8 cellular contexts compared by ENCODE assay signal in genomic region chr16:2530629-2531318, GRCh38. TPM values are rescaled to one million over a fixed set of nuclear protein-coding genes. Genes with fewer than 3 reads are reported as not detected.
DNase-seq lines count a peak whose midpoint lies in the region; ATAC-seq and TF ChIP-seq lines count a peak whose summit lies in the region.
"Had no signal": no experiment of that assay in that cellular context is flagged by ENCODE, and none has a peak within 500 bp of the region (broad histone marks: within the 10 kb centered on the region; RNA-seq: fewer than 3 reads in every experiment).

No MANE protein-coding gene starts in this region.

- no peak for TF ChIP-seq CTCF in brain microvascular endothelial cell (IDR thresholded peaks at IDR 0.05; ENCODE audit: low read depth, low read length, missing control alignments)

- H3K27me3 ChIP-seq in HUES48 (ENCODE audit: control insufficient read depth, insufficient read depth, low read length) (no peaks in the 10 kb centered on the region), brain microvascular endothelial cell (replicated peaks) (no peaks in the 10 kb centered on the region)

- DNase-seq in activated T-helper 2 cell treated with anti-CD3 and anti-CD28 coated beads, Interferon-gamma antibody, Interleukin-2, Interleukin-4, amounts not matched to agents 10 μg/mL and 5 μg/mL and 100 μg/mL, durations not matched to agents 14 hours and 24 hours and 36 hours (ENCODE audit: low spot score) = no peak
- DNase-seq in islet precursor cell = peak; percentile 54
- DNase-seq in stimulated activated naive CD8-positive, alpha-beta T cell treated with anti-CD3 and anti-CD28 coated beads, Interleukin-15, amount 100 ng/mL, for 72 hours = no peak
- no peak for DNase-seq in NCI-H1694 (lab: John Stamatoyannopoulos, UW)
- no peak for DNase-seq in brain microvascular endothelial cell
- DNase-seq: SIG-M5 had no signal

- peaks cover 13% of the 10 kb centered on the region for H3K36me3 Mint-ChIP-seq in activated T-helper 2 cell treated with anti-CD3 and anti-CD28 coated beads, Interferon-gamma antibody, Interleukin-2, Interleukin-4, amounts not matched to agents 10 μg/mL and 5 μg/mL and 100 μg/mL, durations not matched to agents 14 hours and 24 hours and 36 hours (ENCODE audit: low read depth)

- H3K4me3 Mint-ChIP-seq in activated T-helper 2 cell treated with anti-CD3 and anti-CD28 coated beads, Interferon-gamma antibody, Interleukin-2, Interleukin-4, amounts not matched to agents 10 μg/mL and 5 μg/mL and 100 μg/mL, durations not matched to agents 14 hours and 24 hours and 36 hours (ENCODE audit: low read depth) = peak overlapping the region; percentile 98
- H3K4me3 Mint-ChIP-seq in stimulated activated naive CD8-positive, alpha-beta T cell treated with anti-CD3 and anti-CD28 coated beads, Interleukin-15, amount 100 ng/mL, for 72 hours = peak overlapping the region; percentile 91 to 95

- peak overlapping the region; percentile 100 for H3K27ac Mint-ChIP-seq in activated T-helper 2 cell treated with anti-CD3 and anti-CD28 coated beads, Interferon-gamma antibody, Interleukin-2, Interleukin-4, amounts not matched to agents 10 μg/mL and 5 μg/mL and 100 μg/mL, durations not matched to agents 14 hours and 24 hours and 36 hours
- H3K27ac Mint-ChIP-seq in stimulated activated naive CD8-positive, alpha-beta T cell treated with anti-CD3 and anti-CD28 coated beads, Interleukin-15, amount 100 ng/mL, for 72 hours = peak overlapping the region in 1 of 2 donors; percentile 92

- H3K27me3 Mint-ChIP-seq in activated T-helper 2 cell treated with anti-CD3 and anti-CD28 coated beads, Interferon-gamma antibody, Interleukin-2, Interleukin-4, amounts not matched to agents 10 μg/mL and 5 μg/mL and 100 μg/mL, durations not matched to agents 14 hours and 24 hours and 36 hours (ENCODE audit: low read depth) = no peaks in the 10 kb centered on the region
- no peaks in the 10 kb centered on the region for H3K27me3 Mint-ChIP-seq in stimulated activated naive CD8-positive, alpha-beta T cell treated with anti-CD3 and anti-CD28 coated beads, Interleukin-15, amount 100 ng/mL, for 72 hours

- no peak overlapping the region for H3K9ac ChIP-seq in HUES48 (ENCODE audit: low read depth, low read length)

- H3K4me1 ChIP-seq in HUES48 (ENCODE audit: control insufficient read depth, insufficient read depth, low read length) = no peaks in the 10 kb centered on the region; the same call in 1 of the 2 replicates

- H3K27ac ChIP-seq in HUES48 (ENCODE audit: low read depth, low read length) (peak overlapping the region; percentile 87), brain microvascular endothelial cell (no peak overlapping the region)

- intact Hi-C loops in activated T-helper 2 cell treated with anti-CD3 and anti-CD28 coated beads, Interferon-gamma antibody, Interleukin-2, Interleukin-4, amounts not matched to agents 10 μg/mL and 5 μg/mL and 100 μg/mL, durations not matched to agents 14 hours and 24 hours and 36 hours (cut with micrococcal nuclease) = no loop called here

- no peaks in the 10 kb centered on the region for H3K9me3 ChIP-seq in HUES48 (ENCODE audit: control insufficient read depth, insufficient read depth, low read length)

- H3K4me1 Mint-ChIP-seq in activated T-helper 2 cell treated with anti-CD3 and anti-CD28 coated beads, Interferon-gamma antibody, Interleukin-2, Interleukin-4, amounts not matched to agents 10 μg/mL and 5 μg/mL and 100 μg/mL, durations not matched to agents 14 hours and 24 hours and 36 hours (ENCODE audit: low read depth) = peaks cover 12% of the 10 kb centered on the region
- peaks cover 36% of the 10 kb centered on the region for H3K4me1 Mint-ChIP-seq in stimulated activated naive CD8-positive, alpha-beta T cell treated with anti-CD3 and anti-CD28 coated beads, Interleukin-15, amount 100 ng/mL, for 72 hours

- peak overlapping the region; percentile 70 for H3K4me3 ChIP-seq in HUES48 (ENCODE audit: low read depth, low read length)
- H3K4me3 ChIP-seq in brain microvascular endothelial cell (ENCODE audit: low read depth, low read length) = no peak overlapping the region

- no peaks in the 10 kb centered on the region for H3K9me3 Mint-ChIP-seq in activated T-helper 2 cell treated with anti-CD3 and anti-CD28 coated beads, Interferon-gamma antibody, Interleukin-2, Interleukin-4, amounts not matched to agents 10 μg/mL and 5 μg/mL and 100 μg/mL, durations not matched to agents 14 hours and 24 hours and 36 hours
- no peaks in the 10 kb centered on the region for H3K9me3 Mint-ChIP-seq in stimulated activated naive CD8-positive, alpha-beta T cell treated with anti-CD3 and anti-CD28 coated beads, Interleukin-15, amount 100 ng/mL, for 72 hours

- no peak for ATAC-seq in stimulated activated naive CD8-positive, alpha-beta T cell treated with anti-CD3 and anti-CD28 coated beads, Interleukin-15, amount 100 ng/mL, for 72 hours
- no peak for ATAC-seq in HG02759 (IDR thresholded peaks at IDR 0.05; ENCODE audit: unreplicated experiment)

- H3K36me3 ChIP-seq in HUES48 (ENCODE audit: control insufficient read depth, insufficient read depth, low read length) (peaks cover 32% of the 10 kb centered on the region), brain microvascular endothelial cell (replicated peaks) (peaks cover 25% of the 10 kb centered on the region)

- in situ Hi-C loops in brain microvascular endothelial cell (cut with HindIII; ENCODE audit: low pct_ligation_motif_present, low sequenced_read_pairs) = no loop called here

RNA-seq across cellular contexts. Expression of gene CEMP1, which starts 0.4 kb away (rescaled TPM):
- 0.25 TPM in 1 of 2 replicates, not detected in the other for total RNA-seq in activated T-helper 2 cell treated with anti-CD3 and anti-CD28 coated beads, Interferon-gamma antibody, Interleukin-2, Interleukin-4, amounts not matched to agents 10 μg/mL and 5 μg/mL and 100 μg/mL, durations not matched to agents 14 hours and 24 hours and 36 hours

RNA-seq across cellular contexts. Expression of gene PDPK1, which starts 7.0 kb away (rescaled TPM):
- 45.7 and 48.5 TPM in 2 replicates for total RNA-seq in activated T-helper 2 cell treated with anti-CD3 and anti-CD28 coated beads, Interferon-gamma antibody, Interleukin-2, Interleukin-4, amounts not matched to agents 10 μg/mL and 5 μg/mL and 100 μg/mL, durations not matched to agents 14 hours and 24 hours and 36 hours

RNA-seq across cellular contexts. Expression of gene AMDHD2, which starts 10.6 kb away (rescaled TPM):
- total RNA-seq in activated T-helper 2 cell treated with anti-CD3 and anti-CD28 coated beads, Interferon-gamma antibody, Interleukin-2, Interleukin-4, amounts not matched to agents 10 μg/mL and 5 μg/mL and 100 μg/mL, durations not matched to agents 14 hours and 24 hours and 36 hours = 29.3 and 30.1 TPM in 2 replicates

RNA-seq across cellular contexts. Expression of gene ATP6V0C, which starts 17.0 kb away (rescaled TPM):
- total RNA-seq in activated T-helper 2 cell treated with anti-CD3 and anti-CD28 coated beads, Interferon-gamma antibody, Interleukin-2, Interleukin-4, amounts not matched to agents 10 μg/mL and 5 μg/mL and 100 μg/mL, durations not matched to agents 14 hours and 24 hours and 36 hours = 114 and 119 TPM in 2 replicates

RNA-seq across cellular contexts. Expression of gene TBC1D24, which starts 55.8 kb away (rescaled TPM):
- 19.6 and 21.4 TPM in 2 replicates for total RNA-seq in activated T-helper 2 cell treated with anti-CD3 and anti-CD28 coated beads, Interferon-gamma antibody, Interleukin-2, Interleukin-4, amounts not matched to agents 10 μg/mL and 5 μg/mL and 100 μg/mL, durations not matched to agents 14 hours and 24 hours and 36 hours
